Comparison of ENCODE assay signal across 21 cellular contexts in genomic region chr4:44256414-44256813, GRCh38.
DNase-seq lines count a peak whose midpoint lies in the region; ATAC-seq and TF ChIP-seq lines count a peak whose summit lies in the region.
"Had no signal": no experiment of that assay in that cellular context is flagged by ENCODE, and none has a peak within 500 bp of the region (broad histone marks: within the 10 kb centered on the region; RNA-seq: fewer than 3 reads in every experiment).

No MANE protein-coding gene starts in this region.

- POLR2A ChIA-PET in naive thymus-derived CD4-positive, alpha-beta T cell (lab: Charles Lee), result no interaction called here

- H3K4me3 Mint-ChIP-seq in naive thymus-derived CD4-positive, alpha-beta T cell, result no peak overlapping the region
- H3K4me3 Mint-ChIP-seq: activated CD4-positive, alpha-beta memory T cell treated with anti-CD3 and anti-CD28 coated beads for 36 hours; activated naive CD8-positive, alpha-beta T cell treated with anti-CD3 and anti-CD28 coated beads for 36 hours had no signal

- H3K27me3 ChIP-seq in NT2/D1 (ENCODE audit: insufficient read depth, insufficient read length), result no peaks in the 10 kb centered on the region
- no peaks in the 10 kb centered on the region for H3K27me3 ChIP-seq in naive thymus-derived CD4-positive, alpha-beta T cell (ENCODE audit: control insufficient read depth in 2 of 2, insufficient read depth in 2 of 2, low read length in 2 of 2)
- H3K27me3 ChIP-seq: esophagus squamous epithelium, thyroid gland had no signal

- intact Hi-C loops in naive thymus-derived CD4-positive, alpha-beta T cell (cut with micrococcal nuclease), result no loop called here

- CTCF ChIA-PET in naive thymus-derived CD4-positive, alpha-beta T cell (lab: Charles Lee), result no interaction called here

- ATAC-seq in GM19324 (IDR thresholded peaks at IDR 0.05; ENCODE audit: low FRiP score, unreplicated experiment), result no peak
- no peak for ATAC-seq in naive thymus-derived CD4-positive, alpha-beta T cell
- ATAC-seq: mucosa of descending colon had no signal

- H3K27ac ChIP-seq in naive thymus-derived CD4-positive, alpha-beta T cell (ENCODE audit: low read depth, low read length), result no peak overlapping the region
- H3K27ac ChIP-seq: 22Rv1, C4-2B, esophagus squamous epithelium, HL-60, thyroid gland had no signal

- DNase-seq in DMS53 (lab: John Stamatoyannopoulos, UW) (peak; percentile 26), DMS53 treated with DMSO at 0.1 percent for 48 hours (lab: John Stamatoyannopoulos, UW; ENCODE audit: unreplicated experiment) (no peak), NT2/D1 (ENCODE audit: low read depth, low spot score) (peak; percentile 18), fibroblast of pulmonary artery (ENCODE audit: low read depth) (peak; percentile 7), retinal pigment epithelial cell (ENCODE audit: low read depth) (peak; percentile 8), NK-92 (lab: John Stamatoyannopoulos, UW; ENCODE audit: unreplicated experiment) (no peak)
- no peak for DNase-seq in naive thymus-derived CD4-positive, alpha-beta T cell
- DNase-seq: activated CD4-positive, alpha-beta memory T cell treated with anti-CD3 and anti-CD28 coated beads for 36 hours; activated naive CD8-positive, alpha-beta T cell treated with anti-CD3 and anti-CD28 coated beads for 36 hours; activated T-cell treated with anti-CD3 and anti-CD28 coated beads, Interleukin-2, amount 50 U/mL, for 48 hours; DND-41; esophagus squamous epithelium; mucosa of descending colon; NCI-H1436 treated with DMSO at 0.1 percent for 48 hours; NCI-H446; stimulated activated CD4-positive, alpha-beta T cell treated with anti-CD3 and anti-CD28 coated beads, Interleukin-4, amount 100 ng/mL, for 24 hours; thyroid gland had no signal

- H3K9me3 ChIP-seq in NT2/D1 (ENCODE audit: insufficient read depth, low read length), result no peaks in the 10 kb centered on the region
- no peaks in the 10 kb centered on the region for H3K9me3 ChIP-seq in naive thymus-derived CD4-positive, alpha-beta T cell (ENCODE audit: control insufficient read depth in 2 of 3, low read length in 3 of 3)
- H3K9me3 ChIP-seq: esophagus squamous epithelium, thyroid gland had no signal

- no peak for TF ChIP-seq CTCF in fibroblast of pulmonary artery (IDR thresholded peaks at IDR 0.05; ENCODE audit: low read length, missing control alignments)
- peak; percentile 18 for TF ChIP-seq CTCF in retinal pigment epithelial cell (conservative IDR thresholded peaks at IDR 0.05; ENCODE audit: low read depth, low read length)

- no peaks in the 10 kb centered on the region for H3K36me3 Mint-ChIP-seq in naive thymus-derived CD4-positive, alpha-beta T cell
- H3K36me3 Mint-ChIP-seq: activated CD4-positive, alpha-beta memory T cell treated with anti-CD3 and anti-CD28 coated beads for 36 hours; activated naive CD8-positive, alpha-beta T cell treated with anti-CD3 and anti-CD28 coated beads for 36 hours had no signal

- H3K27ac Mint-ChIP-seq in naive thymus-derived CD4-positive, alpha-beta T cell, result no peak overlapping the region
- H3K27ac Mint-ChIP-seq: activated CD4-positive, alpha-beta memory T cell treated with anti-CD3 and anti-CD28 coated beads for 36 hours; activated naive CD8-positive, alpha-beta T cell treated with anti-CD3 and anti-CD28 coated beads for 36 hours had no signal

- peaks cover 0 to 14% (median 3%) of the 10 kb centered on the region in 11 donors for H3K9me3 Mint-ChIP-seq in naive thymus-derived CD4-positive, alpha-beta T cell

- H3K9ac ChIP-seq in NT2/D1 (ENCODE audit: insufficient read length, low read depth), result no peak overlapping the region

- no peaks in the 10 kb centered on the region for H3K36me3 ChIP-seq in NT2/D1 (ENCODE audit: insufficient read depth, insufficient read length, low read length)
- no peaks in the 10 kb centered on the region for H3K36me3 ChIP-seq in naive thymus-derived CD4-positive, alpha-beta T cell (ENCODE audit: control insufficient read depth in 2 of 3, insufficient read depth in 3 of 3, low read length in 3 of 3)
- H3K36me3 ChIP-seq: esophagus squamous epithelium, thyroid gland had no signal

- H3K4me1 ChIP-seq in NT2/D1 (ENCODE audit: insufficient read depth, insufficient read length), result no peaks in the 10 kb centered on the region
- H3K4me1 ChIP-seq in naive thymus-derived CD4-positive, alpha-beta T cell (ENCODE audit: control insufficient read depth in 2 of 2, insufficient read depth in 2 of 2, low read length in 2 of 2), result no peaks in the 10 kb centered on the region
- H3K4me1 ChIP-seq: esophagus squamous epithelium, thyroid gland had no signal

- peaks cover 0 to 1% (median 0%) of the 10 kb centered on the region in 7 donors for H3K4me1 Mint-ChIP-seq in naive thymus-derived CD4-positive, alpha-beta T cell
- H3K4me1 Mint-ChIP-seq: activated naive CD8-positive, alpha-beta T cell treated with anti-CD3 and anti-CD28 coated beads for 36 hours had no signal

- H3K27me3 Mint-ChIP-seq in naive thymus-derived CD4-positive, alpha-beta T cell, result no peaks in the 10 kb centered on the region
- H3K27me3 Mint-ChIP-seq: activated CD4-positive, alpha-beta memory T cell treated with anti-CD3 and anti-CD28 coated beads for 36 hours; activated naive CD8-positive, alpha-beta T cell treated with anti-CD3 and anti-CD28 coated beads for 36 hours had no signal

- H3K4me3 ChIP-seq in NT2/D1 (ENCODE audit: insufficient read length, low read depth), result no peak overlapping the region
- no peak overlapping the region for H3K4me3 ChIP-seq in fibroblast of pulmonary artery (replicated peaks; ENCODE audit: low read depth, low read length)
- H3K4me3 ChIP-seq in retinal pigment epithelial cell (ENCODE audit: low read length), result no peak overlapping the region
- no peak overlapping the region for H3K4me3 ChIP-seq in naive thymus-derived CD4-positive, alpha-beta T cell (ENCODE audit: low read length)
- H3K4me3 ChIP-seq: esophagus squamous epithelium, mucosa of descending colon, thyroid gland had no signal

Comparison
In these comparisons a context has a peak if more than half of its experiments do, and no peak if none do; other contexts are left out.
1. DNase-seq: peak in DMS53 (single experiment), NT2/D1 (single experiment), fibroblast of pulmonary artery (single experiment) and retinal pigment epithelial cell (single experiment); none in DMS53 treated with DMSO at 0.1 percent for 48 hours (single experiment), NK-92 (single experiment) and naive thymus-derived CD4-positive, alpha-beta T cell (0 of 9).